In the genomic region with DNA sequence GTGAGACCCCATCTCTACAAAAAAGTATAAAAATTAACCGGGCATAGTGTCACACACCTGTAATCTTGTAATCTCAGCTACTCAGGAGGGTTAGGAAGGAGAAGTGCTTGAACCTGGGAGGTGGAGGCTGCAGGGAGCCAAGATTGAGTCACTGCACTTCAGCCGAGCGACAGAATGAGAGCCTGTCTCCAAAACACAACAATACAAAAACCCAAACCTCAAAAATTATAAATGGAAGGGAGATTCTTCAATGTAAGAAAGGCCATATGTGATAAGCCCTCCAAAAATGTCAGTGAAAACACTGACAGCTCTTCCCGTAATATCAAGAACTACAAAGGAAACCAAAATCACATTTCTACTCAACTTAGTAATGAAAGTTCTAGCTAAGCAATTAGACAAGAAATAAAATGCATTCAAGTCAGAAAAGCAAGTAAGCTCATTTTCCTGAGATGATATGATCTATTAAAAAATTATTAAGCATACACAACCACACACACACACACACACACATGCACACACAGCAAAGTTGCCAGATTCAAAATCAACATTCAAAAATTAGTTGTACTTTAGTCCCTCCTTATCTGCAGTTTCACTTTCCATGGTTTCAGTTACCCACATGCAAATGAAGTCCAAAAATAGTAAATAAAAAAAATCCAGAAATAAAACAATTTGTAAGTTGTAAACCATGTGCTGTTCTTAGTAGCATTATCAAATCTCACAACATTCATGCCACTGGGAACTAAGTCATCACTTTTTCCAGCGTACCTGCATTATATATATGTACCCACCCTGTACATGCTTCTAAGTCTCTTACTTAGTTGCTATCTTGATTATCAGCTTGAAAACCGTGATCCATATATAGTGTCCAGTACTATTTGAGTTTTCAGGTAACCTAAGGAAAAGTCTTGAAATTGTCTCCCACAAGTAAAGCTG, we compare ENCODE assay signal across 13 cellular contexts.
DNase-seq lines count a peak whose midpoint lies in the region; ATAC-seq and TF ChIP-seq lines count a peak whose summit lies in the region.
"Had no signal": no experiment of that assay in that cellular context is flagged by ENCODE, and none has a peak within 500 bp of the region (broad histone marks: within the 10 kb centered on the region; RNA-seq: fewer than 3 reads in every experiment).

No MANE protein-coding gene starts in this region.

- no peaks in the 10 kb centered on the region for H3K36me3 Mint-ChIP-seq in natural killer cell treated with Interleukin-12 subunit alpha and Interleukin-12 subunit beta and Interleukin-15 and Interleukin-18, amount 100 ng/mL, for 72 hours
- H3K36me3 Mint-ChIP-seq in natural killer cell: no peaks in the 10 kb centered on the region
- no peaks in the 10 kb centered on the region for H3K36me3 Mint-ChIP-seq in activated naive CD4-positive, alpha-beta T cell treated with anti-CD3 and anti-CD28 coated beads, Interleukin-2, amount 50 U/mL, for 72 hours
- peaks cover 7% of the 10 kb centered on the region for H3K36me3 Mint-ChIP-seq in stimulated activated naive CD8-positive, alpha-beta T cell treated with anti-CD3 and anti-CD28 coated beads, Interleukin-15, Interleukin-2, amounts not matched to agents 100 ng/mL and 50 ng/mL, for 24 hours (ENCODE audit: low read depth)

- no peaks in the 10 kb centered on the region for H4K20me1 ChIP-seq in OCI-LY3 (ENCODE audit: insufficient read depth, low read length)

- DNase-seq in natural killer cell treated with Interleukin-12 subunit alpha and Interleukin-12 subunit beta and Interleukin-15 and Interleukin-18, amount 100 ng/mL, for 72 hours (ENCODE audit: low spot score): no peak
- DNase-seq in natural killer cell (no peak), posterior vena cava (ENCODE audit: low spot score) (no peak), NCI-H1417 (lab: John Stamatoyannopoulos, UW) (no peak), GM20000 (ENCODE audit: low spot score) (no peak)
- DNase-seq in activated naive CD4-positive, alpha-beta T cell treated with anti-CD3 and anti-CD28 coated beads, Interleukin-2, amount 50 U/mL, for 72 hours (ENCODE audit: low spot score in 2 of 2): no peak
- DNase-seq: activated CD8-positive, alpha-beta memory T cell treated with anti-CD3 and anti-CD28 coated beads, Interleukin-2, amount 50 U/mL, for 4 hours; amygdala; hypothalamus; midbrain; NCI-H146 had no signal

- peak overlapping the region; percentile 65 for H3K4me3 ChIP-seq in OCI-LY3 (ENCODE audit: low read length)

- peaks cover 76% of the 10 kb centered on the region for H3K4me1 ChIP-seq in OCI-LY3 (ENCODE audit: low read length)

- intact Hi-C loops in natural killer cell (cut with micrococcal nuclease): loop anchor here (5.0 kb wide), 1 partner anchor 971 kb away; no protein-coding TSS in a partner anchor
- intact Hi-C loops in posterior vena cava (cut with DNase I): no loop called here

- H3K9me3 Mint-ChIP-seq in natural killer cell treated with Interleukin-12 subunit alpha and Interleukin-12 subunit beta and Interleukin-15 and Interleukin-18, amount 100 ng/mL, for 72 hours: no peaks in the 10 kb centered on the region
- H3K9me3 Mint-ChIP-seq in natural killer cell: no peaks in the 10 kb centered on the region
- no peaks in the 10 kb centered on the region for H3K9me3 Mint-ChIP-seq in activated naive CD4-positive, alpha-beta T cell treated with anti-CD3 and anti-CD28 coated beads, Interleukin-2, amount 50 U/mL, for 72 hours
- H3K9me3 Mint-ChIP-seq in stimulated activated naive CD8-positive, alpha-beta T cell treated with anti-CD3 and anti-CD28 coated beads, Interleukin-15, Interleukin-2, amounts not matched to agents 100 ng/mL and 50 ng/mL, for 24 hours: no peaks in the 10 kb centered on the region

- H2AFZ ChIP-seq in OCI-LY3 (ENCODE audit: low read depth, low read length): no peak overlapping the region

- H3K79me2 ChIP-seq in OCI-LY3 (ENCODE audit: low read length): peaks cover 29% of the 10 kb centered on the region; the same call in 1 of the 2 replicates

- H3K4me2 ChIP-seq in OCI-LY3 (ENCODE audit: low read length): peak overlapping the region; percentile 88

- no peaks in the 10 kb centered on the region for H3K27me3 Mint-ChIP-seq in natural killer cell treated with Interleukin-12 subunit alpha and Interleukin-12 subunit beta and Interleukin-15 and Interleukin-18, amount 100 ng/mL, for 72 hours
- H3K27me3 Mint-ChIP-seq in natural killer cell (ENCODE audit: low read depth in 2 of 2): no peaks in the 10 kb centered on the region
- no peaks in the 10 kb centered on the region for H3K27me3 Mint-ChIP-seq in stimulated activated naive CD8-positive, alpha-beta T cell treated with anti-CD3 and anti-CD28 coated beads, Interleukin-15, Interleukin-2, amounts not matched to agents 100 ng/mL and 50 ng/mL, for 24 hours

- no peaks in the 10 kb centered on the region for H3K36me3 ChIP-seq in OCI-LY3 (replicated peaks; ENCODE audit: low read depth, low read length)

- H3K27ac ChIP-seq in OCI-LY3 (ENCODE audit: low read length): peak overlapping the region; percentile 89

- H3K27me3 ChIP-seq in OCI-LY3 (ENCODE audit: low read depth, low read length): no peaks in the 10 kb centered on the region

- no peak for TF ChIP-seq CTCF in natural killer cell (IDR thresholded peaks at IDR 0.05)
- TF ChIP-seq CTCF in OCI-LY3 (IDR thresholded peaks at IDR 0.05; ENCODE audit: low read depth, low read length): no peak
- no peak for TF ChIP-seq CTCF in GM20000 (IDR thresholded peaks at IDR 0.05; ENCODE audit: extremely low read depth, missing control alignments)

- ATAC-seq in natural killer cell treated with Interleukin-12 subunit alpha and Interleukin-12 subunit beta and Interleukin-15 and Interleukin-18, amount 100 ng/mL, for 72 hours: peak in 1 of 2 donors; percentile 41
- ATAC-seq in natural killer cell: no peak
- peak; percentile 61 to 87 for ATAC-seq in activated naive CD4-positive, alpha-beta T cell treated with anti-CD3 and anti-CD28 coated beads, Interleukin-2, amount 50 U/mL, for 72 hours

- no peaks in the 10 kb centered on the region for H3K9me3 ChIP-seq in OCI-LY3 (ENCODE audit: insufficient read depth, low read length)

- peaks cover 0 to 16% of the 10 kb centered on the region in 2 donors for H3K4me1 Mint-ChIP-seq in natural killer cell treated with Interleukin-12 subunit alpha and Interleukin-12 subunit beta and Interleukin-15 and Interleukin-18, amount 100 ng/mL, for 72 hours (ENCODE audit: low read depth in 2 of 2)
- peaks cover 0 to 14% of the 10 kb centered on the region in 2 donors for H3K4me1 Mint-ChIP-seq in natural killer cell
- H3K4me1 Mint-ChIP-seq in stimulated activated naive CD8-positive, alpha-beta T cell treated with anti-CD3 and anti-CD28 coated beads, Interleukin-15, Interleukin-2, amounts not matched to agents 100 ng/mL and 50 ng/mL, for 24 hours (ENCODE audit: low read depth): peaks cover 21% of the 10 kb centered on the region

- H3K27ac Mint-ChIP-seq in natural killer cell treated with Interleukin-12 subunit alpha and Interleukin-12 subunit beta and Interleukin-15 and Interleukin-18, amount 100 ng/mL, for 72 hours: peak overlapping the region in 1 of 2 donors; percentile 74
- H3K27ac Mint-ChIP-seq in natural killer cell: peak overlapping the region in 1 of 2 donors; percentile 82
- peak overlapping the region in 1 of 2 donors; percentile 93 for H3K27ac Mint-ChIP-seq in activated naive CD4-positive, alpha-beta T cell treated with anti-CD3 and anti-CD28 coated beads, Interleukin-2, amount 50 U/mL, for 72 hours
- H3K27ac Mint-ChIP-seq in stimulated activated naive CD8-positive, alpha-beta T cell treated with anti-CD3 and anti-CD28 coated beads, Interleukin-15, Interleukin-2, amounts not matched to agents 100 ng/mL and 50 ng/mL, for 24 hours: peak overlapping the region; percentile 79

- peak overlapping the region; percentile 72 for H3K4me3 Mint-ChIP-seq in natural killer cell treated with Interleukin-12 subunit alpha and Interleukin-12 subunit beta and Interleukin-15 and Interleukin-18, amount 100 ng/mL, for 72 hours
- H3K4me3 Mint-ChIP-seq in natural killer cell: no peak overlapping the region
- peak overlapping the region; percentile 62 for H3K4me3 Mint-ChIP-seq in stimulated activated naive CD8-positive, alpha-beta T cell treated with anti-CD3 and anti-CD28 coated beads, Interleukin-15, Interleukin-2, amounts not matched to agents 100 ng/mL and 50 ng/mL, for 24 hours

- peak overlapping the region; percentile 62 for H3K9ac ChIP-seq in OCI-LY3 (ENCODE audit: low read length)

Comparison
In these comparisons a context has a peak if more than half of its experiments do, and no peak if none do; other contexts are left out.
1. ATAC-seq: peak in activated naive CD4-positive, alpha-beta T cell treated with anti-CD3 and anti-CD28 coated beads, Interleukin-2, amount 50 U/mL, for 72 hours (2 of 2); none in natural killer cell (0 of 3).